In genomic region chr16:719815-720506, GRCh38 we compare ENCODE assay signal across 8 cellular contexts. TPM values are rescaled to one million over a fixed set of nuclear protein-coding genes. Genes with fewer than 3 reads are reported as not detected.
DNase-seq lines count a peak whose midpoint lies in the region; ATAC-seq, FAIRE-seq and TF ChIP-seq lines count a peak whose summit lies in the region.

No MANE protein-coding gene starts in this region.

- peaks cover 2% of the 10 kb centered on the region for H3K9me1 ChIP-seq in keratinocyte (ENCODE audit: control insufficient read depth, extremely low read depth, insufficient read depth, low read length)

- TF ChIP-seq CTCF in keratinocyte (optimal IDR thresholded peaks at IDR 0.05 in 1 of 3, IDR thresholded peaks at IDR 0.05 in 1 of 3, conservative IDR thresholded peaks at IDR 0.05 in 1 of 3; ENCODE audit: extremely low read depth in 1 of 3, insufficient read depth in 2 of 3, low read length in 3 of 3): peak; percentile 49 to 65 (median 57)

- H3K27me3 Mint-ChIP-seq in activated naive CD8-positive, alpha-beta T cell: no peaks in the 10 kb centered on the region

- peak overlapping the region; percentile 66 for H3K27ac ChIP-seq in keratinocyte (ENCODE audit: control insufficient read depth, insufficient read depth, low read length)
- peak overlapping the region; percentile 94 for H3K27ac ChIP-seq in temporal lobe (ENCODE audit: low read depth, low read length)

- H3K9ac ChIP-seq in keratinocyte (ENCODE audit: control insufficient read depth, extremely low read depth, insufficient read depth, low read length): peak overlapping the region; percentile 79

- no peak overlapping the region for H2AFZ ChIP-seq in keratinocyte (ENCODE audit: control insufficient read depth, low read length)

- H3K36me3 Mint-ChIP-seq in activated naive CD8-positive, alpha-beta T cell: no peaks in the 10 kb centered on the region

- peak overlapping the region; percentile 60 to 83 (median 81) for H3K4me3 ChIP-seq in keratinocyte (ENCODE audit: control insufficient read depth in 2 of 3, extremely low read depth in 1 of 3, insufficient read depth in 2 of 3, low read depth in 1 of 3, low read length in 3 of 3)

- ATAC-seq in GM18909 (IDR thresholded peaks at IDR 0.05; ENCODE audit: poor library complexity, unreplicated experiment): peak; percentile 6

- peak; percentile 26 for FAIRE-seq in keratinocyte (lab: Jason Lieb, UNC)

- peak overlapping the region; percentile 86 for H3K4me3 Mint-ChIP-seq in activated naive CD8-positive, alpha-beta T cell

- H3K4me1 Mint-ChIP-seq in activated naive CD8-positive, alpha-beta T cell (ENCODE audit: low read depth): peaks cover 26% of the 10 kb centered on the region

- peak; percentile 52 for DNase-seq in COLO668 (lab: John Stamatoyannopoulos, UW; ENCODE audit: unreplicated experiment)
- peak; percentile 90 for DNase-seq in NCI-H146 (lab: John Stamatoyannopoulos, UW)
- DNase-seq in keratinocyte (ENCODE audit: low read depth, low spot score): no peak
- DNase-seq in NCI-H526 treated with DMSO at 0.1 percent for 48 hours (lab: John Stamatoyannopoulos, UW): no peak
- DNase-seq in occipital lobe (lab: John Stamatoyannopoulos, UW): no peak

- dilution Hi-C loops in keratinocyte (cut with MboI; ENCODE audit: extremely low pct_ligation_motif_present, low sequenced_read_pairs): no loop called here

- H3K27ac Mint-ChIP-seq in activated naive CD8-positive, alpha-beta T cell: peak overlapping the region; percentile 86

- H3K4me2 ChIP-seq in keratinocyte (ENCODE audit: control insufficient read depth, extremely low read depth, insufficient read depth, low read depth, low read length): peak overlapping the region; percentile 76

- H3K36me3 ChIP-seq in keratinocyte (ENCODE audit: control insufficient read depth in 2 of 2, extremely low read depth in 1 of 2, insufficient read depth in 2 of 2, low read length in 2 of 2): peaks cover 0 to 1% of the 10 kb centered on the region in 2 experiments

- no peaks in the 10 kb centered on the region for H3K27me3 ChIP-seq in keratinocyte (ENCODE audit: control insufficient read depth, extremely low read depth, insufficient read depth, low read length)

- H3K9me3 Mint-ChIP-seq in activated naive CD8-positive, alpha-beta T cell (ENCODE audit: low read depth): no peaks in the 10 kb centered on the region

- H4K20me1 ChIP-seq in keratinocyte (ENCODE audit: control insufficient read depth, extremely low read depth, insufficient read depth, low read length): peaks cover 7% of the 10 kb centered on the region

- H3K9me3 ChIP-seq in keratinocyte (ENCODE audit: control insufficient read depth, low read depth, low read length): no peaks in the 10 kb centered on the region

- peaks cover 8% of the 10 kb centered on the region for H3K79me2 ChIP-seq in keratinocyte (ENCODE audit: control insufficient read depth, insufficient read depth, low read length)

- H3K4me1 ChIP-seq in keratinocyte (ENCODE audit: control insufficient read depth, extremely low read depth, insufficient read depth, low read length): peaks cover 19% of the 10 kb centered on the region

RNA-seq across cellular contexts. Expression of gene ANTKMT, which starts 1.0 kb away (rescaled TPM):
- polyA plus RNA-seq in keratinocyte: 5.6 to 13.7 TPM (median 8.2 TPM) in 3 replicates
- 3.4 TPM for polyA plus RNA-seq in keratinocyte (2011; ENCODE audit: low read depth)
- polyA plus RNA-seq in keratinocyte (2011; cell fraction: cytosol; rRNA removed): 2.4 and 10.4 TPM in 2 replicates
- 9.1 and 12.4 TPM in 2 replicates for polyA plus RNA-seq in keratinocyte (2011; cell fraction: nucleus; rRNA removed)
- 9.1 and 19.8 TPM in 2 replicates for polyA plus RNA-seq in keratinocyte (2012; ENCODE audit: low replicate concordance)
- polyA minus RNA-seq in keratinocyte: 0.64 to 1.3 TPM (median 1.0 TPM) in 3 replicates
- 13.8 TPM for polyA minus RNA-seq in keratinocyte (2011; cell fraction: cytosol; rRNA and poly(A)+ RNA removed)
- 2.6 and 4.3 TPM in 2 replicates for polyA minus RNA-seq in keratinocyte (2011; cell fraction: nucleus; rRNA and poly(A)+ RNA removed)
- 12.3 TPM for total RNA-seq in temporal lobe
- total RNA-seq in occipital lobe: 11.5 TPM

RNA-seq across cellular contexts. Expression of gene METRN, which starts 5.0 kb away (rescaled TPM):
- polyA plus RNA-seq in keratinocyte: 27.1 to 171 TPM (median 42.1 TPM) in 3 replicates
- 6.8 TPM for polyA plus RNA-seq in keratinocyte (2011; ENCODE audit: low read depth)
- polyA plus RNA-seq in keratinocyte (2011; cell fraction: cytosol; rRNA removed): 34.2 and 182 TPM in 2 replicates
- polyA plus RNA-seq in keratinocyte (2011; cell fraction: nucleus; rRNA removed): 19.9 and 47.2 TPM in 2 replicates
- 45.7 and 85.4 TPM in 2 replicates for polyA plus RNA-seq in keratinocyte (2012; ENCODE audit: low replicate concordance)
- polyA minus RNA-seq in keratinocyte: 8.2 to 26.2 TPM (median 21.2 TPM) in 3 replicates
- 197 TPM for polyA minus RNA-seq in keratinocyte (2011; cell fraction: cytosol; rRNA and poly(A)+ RNA removed)
- 23.7 and 32.2 TPM in 2 replicates for polyA minus RNA-seq in keratinocyte (2011; cell fraction: nucleus; rRNA and poly(A)+ RNA removed)
- total RNA-seq in temporal lobe (6.9 TPM), occipital lobe (16.7 TPM)

RNA-seq across cellular contexts. Expression of gene CCDC78, which starts 6.3 kb away (rescaled TPM):
- 2.0 to 4.1 TPM (median 2.5 TPM) in 3 replicates for polyA plus RNA-seq in keratinocyte
- polyA plus RNA-seq in keratinocyte (2011; ENCODE audit: low read depth): 3.0 TPM
- polyA plus RNA-seq in keratinocyte (2011; cell fraction: cytosol; rRNA removed): 0.61 and 0.68 TPM in 2 replicates
- polyA plus RNA-seq in keratinocyte (2011; cell fraction: nucleus; rRNA removed): 15.1 and 20.5 TPM in 2 replicates
- 2.0 and 2.4 TPM in 2 replicates for polyA plus RNA-seq in keratinocyte (2012; ENCODE audit: low replicate concordance)
- polyA minus RNA-seq in keratinocyte: 0.56 to 1.4 TPM (median 0.73 TPM) in 3 replicates
- not detected for polyA minus RNA-seq in keratinocyte (2011; cell fraction: cytosol; rRNA and poly(A)+ RNA removed)
- 0.70 and 2.4 TPM in 2 replicates for polyA minus RNA-seq in keratinocyte (2011; cell fraction: nucleus; rRNA and poly(A)+ RNA removed)
- total RNA-seq in temporal lobe (2.5 TPM), occipital lobe (4.2 TPM)

RNA-seq across cellular contexts. Expression of gene HAGHL, which starts 6.9 kb away (rescaled TPM):
- polyA plus RNA-seq in keratinocyte: 6.8 to 30.7 TPM (median 8.0 TPM) in 3 replicates
- polyA plus RNA-seq in keratinocyte (2011; ENCODE audit: low read depth): 4.2 TPM
- polyA plus RNA-seq in keratinocyte (2011; cell fraction: cytosol; rRNA removed): 2.5 and 10.9 TPM in 2 replicates
- polyA plus RNA-seq in keratinocyte (2011; cell fraction: nucleus; rRNA removed): 53.3 and 72.7 TPM in 2 replicates
- 9.9 and 16.8 TPM in 2 replicates for polyA plus RNA-seq in keratinocyte (2012; ENCODE audit: low replicate concordance)
- 0.93 to 3.6 TPM (median 2.0 TPM) in 3 replicates for polyA minus RNA-seq in keratinocyte
- polyA minus RNA-seq in keratinocyte (2011; cell fraction: cytosol; rRNA and poly(A)+ RNA removed): 13.8 TPM
- 5.9 and 11.4 TPM in 2 replicates for polyA minus RNA-seq in keratinocyte (2011; cell fraction: nucleus; rRNA and poly(A)+ RNA removed)
- 9.6 TPM for total RNA-seq in temporal lobe
- 7.0 TPM for total RNA-seq in occipital lobe

RNA-seq across cellular contexts. Expression of gene FBXL16, which starts 14.4 kb away (rescaled TPM):
- polyA plus RNA-seq in keratinocyte: 0.45 to 3.0 TPM (median 0.81 TPM) in 3 replicates
- polyA plus RNA-seq in keratinocyte (2011; ENCODE audit: low read depth): 0.95 TPM
- 2.0 and 5.2 TPM in 2 replicates for polyA plus RNA-seq in keratinocyte (2011; cell fraction: cytosol; rRNA removed)
- polyA plus RNA-seq in keratinocyte (2011; cell fraction: nucleus; rRNA removed): 4.4 and 6.3 TPM in 2 replicates
- polyA plus RNA-seq in keratinocyte (2012; ENCODE audit: low replicate concordance): 1.3 and 3.8 TPM in 2 replicates
- polyA minus RNA-seq in keratinocyte: 0.96 to 3.3 TPM (median 1.5 TPM) in 3 replicates
- 12.3 TPM for polyA minus RNA-seq in keratinocyte (2011; cell fraction: cytosol; rRNA and poly(A)+ RNA removed)
- 5.3 and 6.5 TPM in 2 replicates for polyA minus RNA-seq in keratinocyte (2011; cell fraction: nucleus; rRNA and poly(A)+ RNA removed)
- total RNA-seq in temporal lobe (9.3 TPM), occipital lobe (3.7 TPM)

Comparison
In these comparisons a context has a peak if more than half of its experiments do, and no peak if none do; other contexts are left out.
1. DNase-seq: peak in COLO668 (single experiment) and NCI-H146 (single experiment); none in keratinocyte (single experiment), NCI-H526 treated with DMSO at 0.1 percent for 48 hours (single experiment) and occipital lobe (single experiment).